Comparison of ENCODE assay signal across 29 cellular contexts in the genomic region with DNA sequence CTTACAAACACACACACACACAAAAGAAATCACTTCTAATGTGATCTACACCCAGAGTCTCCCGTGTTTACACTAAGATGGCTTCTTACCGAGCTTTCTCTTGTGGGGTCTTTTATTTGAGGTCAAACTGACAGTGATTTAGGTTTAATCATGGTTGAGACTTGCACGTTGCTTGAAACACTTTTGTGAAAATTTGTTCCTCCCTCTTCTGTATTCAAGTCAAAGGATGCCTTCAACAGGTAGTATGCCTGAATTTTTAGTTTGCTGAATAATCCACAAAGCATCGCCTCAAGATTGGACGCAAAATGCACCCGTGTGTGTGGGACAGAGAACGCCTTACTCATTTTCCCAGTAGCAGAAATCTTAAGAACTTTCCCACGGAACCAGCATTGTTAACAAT.
"Had no signal": no experiment of that assay in that cellular context is flagged by ENCODE, and none has a peak within 500 bp of the region (broad histone marks: within the 10 kb centered on the region; RNA-seq: fewer than 3 reads in every experiment).

No MANE protein-coding gene starts in this region.

- H3K27ac Mint-ChIP-seq: activated naive CD4-positive, alpha-beta T cell treated with anti-CD3 and anti-CD28 coated beads for 36 hours; activated naive CD8-positive, alpha-beta T cell treated with anti-CD3 and anti-CD28 coated beads, Interleukin-2, amount 10 ng/mL, durations not matched to agents 7 days and 5 days; endodermal cell; naive thymus-derived CD4-positive, alpha-beta T cell; stimulated activated effector memory CD8-positive, alpha-beta T cell treated with anti-CD3 and anti-CD28 coated beads, Interleukin-12 subunit alpha, Interleukin-12 subunit beta, amount 100 ng/mL, for 72 hours; T-helper 2 cell treated with Interferon-gamma antibody and Interleukin-4, amounts not matched to agents 5 μg/mL and 100 μg/mL, for 36 hours had no signal

- H3K9me3 ChIP-seq: esophagus squamous epithelium, gastrocnemius medialis, left lung, right lobe of liver, stomach, suprapubic skin, transverse colon, uterus had no signal

- H3K9me3 Mint-ChIP-seq: activated naive CD4-positive, alpha-beta T cell treated with anti-CD3 and anti-CD28 coated beads for 36 hours; activated naive CD8-positive, alpha-beta T cell treated with anti-CD3 and anti-CD28 coated beads, Interleukin-2, amount 10 ng/mL, durations not matched to agents 7 days and 5 days; endodermal cell; naive thymus-derived CD4-positive, alpha-beta T cell; stimulated activated effector memory CD8-positive, alpha-beta T cell treated with anti-CD3 and anti-CD28 coated beads, Interleukin-12 subunit alpha, Interleukin-12 subunit beta, amount 100 ng/mL, for 72 hours; T-helper 2 cell treated with Interferon-gamma antibody and Interleukin-4, amounts not matched to agents 5 μg/mL and 100 μg/mL, for 36 hours had no signal

- DNase-seq: activated CD4-positive, alpha-beta T cell treated with anti-CD3 and anti-CD28 coated beads, Interleukin-2, amount 50 U/mL, for 4 hours; activated CD8-positive, alpha-beta memory T cell treated with anti-CD3 and anti-CD28 coated beads for 24 hours; activated CD8-positive, alpha-beta memory T cell treated with anti-CD3 and anti-CD28 coated beads, Interleukin-2, amount 50 U/mL, for 48 hours; activated naive CD4-positive, alpha-beta T cell treated with anti-CD3 and anti-CD28 coated beads for 36 hours; activated naive CD8-positive, alpha-beta T cell treated with anti-CD3 and anti-CD28 coated beads, Interleukin-2, amount 10 ng/mL, durations not matched to agents 7 days and 5 days; activated T-cell treated with anti-CD3 and anti-CD28 coated beads, Interleukin-2, amount 50 U/mL, for 48 hours; amniotic stem cell; cerebellar nuclear complex; endodermal cell; esophagus squamous epithelium; gastrocnemius medialis; hippocampal formation; kidney glomerular epithelial cell; left lung; naive thymus-derived CD4-positive, alpha-beta T cell; nucleus accumbens; right lobe of liver; stimulated activated CD4-positive, alpha-beta T cell treated with anti-CD3 and anti-CD28 coated beads, Interleukin-2, amount 100 ng/mL, for 24 hours; stomach; transverse colon; uterus; WERI-Rb-1 had no signal

- H3K36me3 Mint-ChIP-seq: activated naive CD8-positive, alpha-beta T cell treated with anti-CD3 and anti-CD28 coated beads, Interleukin-2, amount 10 ng/mL, durations not matched to agents 7 days and 5 days; naive thymus-derived CD4-positive, alpha-beta T cell had no signal

- H3K4me1 ChIP-seq: gastrocnemius medialis, right lobe of liver, uterus had no signal

- H3K4me3 Mint-ChIP-seq: activated naive CD4-positive, alpha-beta T cell treated with anti-CD3 and anti-CD28 coated beads for 36 hours; activated naive CD8-positive, alpha-beta T cell treated with anti-CD3 and anti-CD28 coated beads, Interleukin-2, amount 10 ng/mL, durations not matched to agents 7 days and 5 days; endodermal cell; naive thymus-derived CD4-positive, alpha-beta T cell; stimulated activated effector memory CD8-positive, alpha-beta T cell treated with anti-CD3 and anti-CD28 coated beads, Interleukin-12 subunit alpha, Interleukin-12 subunit beta, amount 100 ng/mL, for 72 hours; T-helper 2 cell treated with Interferon-gamma antibody and Interleukin-4, amounts not matched to agents 5 μg/mL and 100 μg/mL, for 36 hours had no signal

- ATAC-seq: gastrocnemius medialis; left lung; naive thymus-derived CD4-positive, alpha-beta T cell; right lobe of liver; stimulated activated effector memory CD8-positive, alpha-beta T cell treated with anti-CD3 and anti-CD28 coated beads, Interleukin-12 subunit alpha, Interleukin-12 subunit beta, amount 100 ng/mL, for 72 hours had no signal

- H3K36me3 ChIP-seq: esophagus squamous epithelium, gastrocnemius medialis, left lung, right lobe of liver, stomach, suprapubic skin, transverse colon, uterus, WERI-Rb-1 had no signal

- H3K4me3 ChIP-seq: coronary artery, esophagus squamous epithelium, gastrocnemius medialis, left lung, lung, right lobe of liver, skin epidermis, stomach, suprapubic skin, transverse colon, uterus had no signal

- H3K27ac ChIP-seq: coronary artery, gastrocnemius medialis, parathyroid adenoma, right lobe of liver, suprapubic skin, transverse colon, uterus, WERI-Rb-1 had no signal

- H3K79me2 ChIP-seq: parathyroid adenoma had no signal

- H3K9ac ChIP-seq: parathyroid adenoma had no signal

- H2AFZ ChIP-seq: parathyroid adenoma had no signal

- H3K27me3 ChIP-seq: gastrocnemius medialis, right lobe of liver, suprapubic skin, transverse colon, uterus had no signal
